ENCODE assay signal across 28 cellular contexts in the genomic region with DNA sequence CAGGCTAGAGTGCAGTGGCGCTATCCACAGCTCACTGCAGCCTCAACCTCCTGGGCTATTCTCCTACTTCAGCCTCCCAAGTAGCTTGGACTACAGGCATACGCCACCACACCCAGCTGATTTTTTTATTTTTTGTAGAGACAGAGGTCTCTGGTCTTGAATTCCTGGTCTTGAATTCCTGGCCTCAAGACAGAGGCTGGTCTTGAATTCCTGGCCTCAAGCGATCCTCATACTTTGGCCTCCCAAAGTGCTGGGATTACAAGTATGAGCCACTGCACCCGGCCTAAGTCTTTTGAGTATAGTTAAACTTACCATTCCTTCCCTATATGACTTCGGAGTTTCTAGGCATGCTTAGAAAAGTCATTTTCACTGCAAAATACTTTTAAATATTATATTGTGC.
"Had no signal": no experiment of that assay in that cellular context is flagged by ENCODE, and none has a peak within 500 bp of the region (broad histone marks: within the 10 kb centered on the region; RNA-seq: fewer than 3 reads in every experiment).

No MANE protein-coding gene starts in this region.

- H2AFZ ChIP-seq: neural progenitor cell, parathyroid adenoma had no signal

- H3K27me3 ChIP-seq: neural progenitor cell, ovary, right lobe of liver, sigmoid colon, stomach, thyroid gland, tibial nerve, upper lobe of right lung, uterus had no signal

- H3K36me3 ChIP-seq: neural progenitor cell, ovary, thoracic aorta, thyroid gland, uterus had no signal

- H3K4me3 ChIP-seq: neural progenitor cell, ovary, psoas muscle, right lobe of liver, sigmoid colon, stomach, thoracic aorta, thyroid gland, tibial nerve, upper lobe of right lung, uterus had no signal

- H3K27ac Mint-ChIP-seq: natural killer cell; nephron; neural progenitor cell; progenitor cell of endocrine pancreas; stimulated activated effector memory CD8-positive, alpha-beta T cell treated with anti-CD3 and anti-CD28 coated beads, Interleukin-12 subunit alpha, Interleukin-12 subunit beta, amount 100 ng/mL, for 72 hours; stimulated activated naive B cell treated with anti-CD40 and anti-IgM and Interleukin-4, amounts not matched to agents 10 μg/mL and 1 μg/mL and 100 μg/mL, for 72 hours; stimulated activated naive CD8-positive, alpha-beta T cell treated with anti-CD3 and anti-CD28 coated beads, Interleukin-15, Interleukin-2, amounts not matched to agents 100 ng/mL and 50 ng/mL, for 24 hours; type B pancreatic cell had no signal

- DNase-seq: natural killer cell; occipital lobe; ovary; posterior cingulate gyrus; psoas muscle; right cardiac atrium; right lobe of liver; sigmoid colon; small intestine; stimulated activated CD4-positive, alpha-beta T cell treated with anti-CD3 and anti-CD28 coated beads, Interleukin-15, amount 100 ng/mL, for 24 hours; stimulated activated CD4-positive, alpha-beta T cell treated with anti-CD3 and anti-CD28 coated beads, Interleukin-2, amount 100 ng/mL, for 24 hours; stimulated activated CD4-positive, alpha-beta T cell treated with anti-CD3 and anti-CD28 coated beads, Interleukin-2, amount 100 ng/mL, for 48 hours; stimulated activated CD4-positive, alpha-beta T cell treated with anti-CD3 and anti-CD28 coated beads, Interleukin-4, amount 100 ng/mL, for 24 hours; stimulated activated naive B cell treated with anti-CD40 and anti-IgM and Interleukin-4, amounts not matched to agents 10 μg/mL and 1 μg/mL and 100 μg/mL, for 72 hours; stimulated activated naive CD4-positive, alpha-beta T cell treated with Interleukin-2 at 50 U/mL for 16 hours; stomach; thyroid gland; upper lobe of right lung; uterus had no signal

- H3K36me3 Mint-ChIP-seq: natural killer cell had no signal

- ATAC-seq: natural killer cell; right cardiac atrium; right lobe of liver; stimulated activated effector memory CD8-positive, alpha-beta T cell treated with anti-CD3 and anti-CD28 coated beads, Interleukin-12 subunit alpha, Interleukin-12 subunit beta, amount 100 ng/mL, for 72 hours; stimulated activated naive B cell treated with anti-CD40 and anti-IgM and Interleukin-4, amounts not matched to agents 10 μg/mL and 1 μg/mL and 100 μg/mL, for 72 hours; upper lobe of right lung had no signal

- H3K27ac ChIP-seq: neural progenitor cell, ovary, parathyroid adenoma, right lobe of liver, sigmoid colon, stomach, thoracic aorta, thyroid gland, tibial nerve, upper lobe of right lung, uterus had no signal

- H3K4me1 Mint-ChIP-seq: neural progenitor cell had no signal

- H3K27me3 Mint-ChIP-seq: progenitor cell of endocrine pancreas; stimulated activated naive B cell treated with anti-CD40 and anti-IgM and Interleukin-4, amounts not matched to agents 10 μg/mL and 1 μg/mL and 100 μg/mL, for 72 hours; stimulated activated naive CD8-positive, alpha-beta T cell treated with anti-CD3 and anti-CD28 coated beads, Interleukin-15, Interleukin-2, amounts not matched to agents 100 ng/mL and 50 ng/mL, for 24 hours; type B pancreatic cell had no signal

- H3K9me3 ChIP-seq: ovary, psoas muscle, right lobe of liver, sigmoid colon, stomach, thoracic aorta, thyroid gland, tibial nerve, upper lobe of right lung, uterus had no signal

- H3K4me2 ChIP-seq: neural progenitor cell had no signal

- H3K4me3 Mint-ChIP-seq: natural killer cell; nephron; neural progenitor cell; stimulated activated effector memory CD8-positive, alpha-beta T cell treated with anti-CD3 and anti-CD28 coated beads, Interleukin-12 subunit alpha, Interleukin-12 subunit beta, amount 100 ng/mL, for 72 hours; stimulated activated naive B cell treated with anti-CD40 and anti-IgM and Interleukin-4, amounts not matched to agents 10 μg/mL and 1 μg/mL and 100 μg/mL, for 72 hours; stimulated activated naive CD8-positive, alpha-beta T cell treated with anti-CD3 and anti-CD28 coated beads, Interleukin-15, Interleukin-2, amounts not matched to agents 100 ng/mL and 50 ng/mL, for 24 hours; type B pancreatic cell had no signal

- H3K4me1 ChIP-seq: neural progenitor cell had no signal

- H3K9me3 Mint-ChIP-seq: natural killer cell; nephron; stimulated activated effector memory CD8-positive, alpha-beta T cell treated with anti-CD3 and anti-CD28 coated beads, Interleukin-12 subunit alpha, Interleukin-12 subunit beta, amount 100 ng/mL, for 72 hours; stimulated activated naive B cell treated with anti-CD40 and anti-IgM and Interleukin-4, amounts not matched to agents 10 μg/mL and 1 μg/mL and 100 μg/mL, for 72 hours; stimulated activated naive CD8-positive, alpha-beta T cell treated with anti-CD3 and anti-CD28 coated beads, Interleukin-15, Interleukin-2, amounts not matched to agents 100 ng/mL and 50 ng/mL, for 24 hours; type B pancreatic cell had no signal
